19 cellular contexts compared by ENCODE assay signal in genomic region chr15:78850352-78850751, GRCh38.
"Had no signal": no experiment of that assay in that cellular context is flagged by ENCODE, and none has a peak within 500 bp of the region (broad histone marks: within the 10 kb centered on the region; RNA-seq: fewer than 3 reads in every experiment).

No MANE protein-coding gene starts in this region.

- H3K9me3 Mint-ChIP-seq: natural killer cell; stimulated activated memory B cell treated with anti-CD40 and anti-IgM and Interleukin-4, amounts not matched to agents 10 μg/mL and 1 μg/mL and 100 μg/mL, for 72 hours; T-cell had no signal

- H3K4me3 Mint-ChIP-seq: activated naive CD8-positive, alpha-beta T cell; natural killer cell; stimulated activated memory B cell treated with anti-CD40 and anti-IgM and Interleukin-4, amounts not matched to agents 10 μg/mL and 1 μg/mL and 100 μg/mL, for 72 hours; T-cell had no signal

- H3K9me3 ChIP-seq: adrenal gland, heart left ventricle, pancreas, thyroid gland had no signal

- H3K27me3 Mint-ChIP-seq: activated naive CD8-positive, alpha-beta T cell; stimulated activated memory B cell treated with anti-CD40 and anti-IgM and Interleukin-4, amounts not matched to agents 10 μg/mL and 1 μg/mL and 100 μg/mL, for 72 hours had no signal

- H3K4me1 Mint-ChIP-seq: natural killer cell; stimulated activated memory B cell treated with anti-CD40 and anti-IgM and Interleukin-4, amounts not matched to agents 10 μg/mL and 1 μg/mL and 100 μg/mL, for 72 hours; T-cell had no signal

- H3K27ac Mint-ChIP-seq: activated naive CD8-positive, alpha-beta T cell; natural killer cell; stimulated activated memory B cell treated with anti-CD40 and anti-IgM and Interleukin-4, amounts not matched to agents 10 μg/mL and 1 μg/mL and 100 μg/mL, for 72 hours; T-cell had no signal

- DNase-seq: activated gamma-delta T cell treated with Interleukin-2 at 50 U/mL for 16 hours; activated T-cell treated with anti-CD3 and anti-CD28 coated beads, Interleukin-2, amount 50 U/mL, for 1 hour; adrenal gland; heart left ventricle; natural killer cell; pancreas; right cardiac atrium; stimulated activated CD4-positive, alpha-beta T cell treated with anti-CD3 and anti-CD28 coated beads, Interleukin-15, amount 100 ng/mL, for 24 hours; T-cell; thyroid gland had no signal

- H3K4me3 ChIP-seq: adrenal gland, coronary artery, heart left ventricle, pancreas, skin epidermis, thyroid gland had no signal

- FAIRE-seq: astrocyte, endometrium, pancreas, TTC549, urothelium cell line had no signal

- H3K27me3 ChIP-seq: adrenal gland, heart left ventricle, pancreas, thyroid gland had no signal

- H3K36me3 ChIP-seq: adrenal gland, heart left ventricle, pancreas, thyroid gland had no signal

- H3K36me3 Mint-ChIP-seq: activated naive CD8-positive, alpha-beta T cell; natural killer cell; stimulated activated memory B cell treated with anti-CD40 and anti-IgM and Interleukin-4, amounts not matched to agents 10 μg/mL and 1 μg/mL and 100 μg/mL, for 72 hours; T-cell had no signal

- ATAC-seq: heart left ventricle; left lobe of liver; natural killer cell; right cardiac atrium; stimulated activated memory B cell treated with anti-CD40 and anti-IgM and Interleukin-4, amounts not matched to agents 10 μg/mL and 1 μg/mL and 100 μg/mL, for 72 hours; T-cell had no signal

- H3K4me1 ChIP-seq: adrenal gland, heart left ventricle, pancreas, thyroid gland had no signal

- H3K27ac ChIP-seq: adrenal gland, coronary artery, heart left ventricle, pancreas, skin epidermis, thyroid gland had no signal
